ENCODE assay signal across 12 cellular contexts in the genomic region with DNA sequence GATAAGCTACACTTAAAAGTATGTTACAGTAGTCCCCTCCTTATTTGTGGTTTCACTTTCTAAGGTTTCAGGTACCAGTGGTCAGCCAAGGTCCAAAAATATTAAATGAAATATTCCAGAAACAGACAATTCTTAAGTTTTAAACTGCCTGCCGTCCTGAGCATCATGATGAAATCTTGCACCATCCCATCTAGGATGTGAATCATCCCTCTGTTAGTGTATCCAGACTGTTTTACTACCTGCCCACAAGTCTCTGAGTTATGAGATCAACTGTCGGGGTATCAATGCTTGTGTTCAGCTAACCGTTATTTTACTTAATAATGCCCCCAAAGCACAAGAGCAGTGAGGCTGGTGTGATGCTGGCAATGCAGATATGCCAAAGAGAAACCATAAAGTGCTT. TPM values are rescaled to one million over a fixed set of nuclear protein-coding genes. Genes with fewer than 3 reads are reported as not detected.
A peak's percentile ranks its signal among the peaks of the same experiment; 100 is the strongest.
DNase-seq lines count a peak whose midpoint lies in the region; ATAC-seq, FAIRE-seq and TF ChIP-seq lines count a peak whose summit lies in the region.
"Had no signal": no experiment of that assay in that cellular context is flagged by ENCODE, and none has a peak within 500 bp of the region (broad histone marks: within the 10 kb centered on the region; RNA-seq: fewer than 3 reads in every experiment).

No MANE protein-coding gene starts in this region.

- H3K4me1 ChIP-seq in RWPE2 (ENCODE audit: insufficient read depth, poor library complexity, severe bottlenecking) (peaks cover 25% of the 10 kb centered on the region), suprapubic skin (peaks cover 29% of the 10 kb centered on the region)

- DNase-seq in natural killer cell treated with Interleukin-12 subunit alpha and Interleukin-12 subunit beta and Interleukin-15 and Interleukin-18, amount 100 ng/mL, for 72 hours (ENCODE audit: low spot score), result no peak
- DNase-seq in natural killer cell (no peak), RWPE2 (ENCODE audit: low spot score) (no peak), fibroblast of mammary gland (ENCODE audit: low read depth) (peak; percentile 73), urothelium cell line (ENCODE audit: low spot score) (peak; percentile 30), NCI-H1417 (lab: John Stamatoyannopoulos, UW) (no peak), suprapubic skin (ENCODE audit: low spot score in 2 of 2) (no peak)
- DNase-seq in stimulated activated naive CD4-positive, alpha-beta T cell treated with Interleukin-2 at 50 U/mL for 16 hours (lab: John Stamatoyannopoulos, UW), result no peak
- DNase-seq: activated effector memory CD4-positive, alpha-beta T cell treated with Interleukin-2 at 50 U/mL for 16 hours; ovary; SHP77 had no signal

- peaks cover 30 to 41% of the 10 kb centered on the region in 2 donors for H3K4me1 Mint-ChIP-seq in natural killer cell treated with Interleukin-12 subunit alpha and Interleukin-12 subunit beta and Interleukin-15 and Interleukin-18, amount 100 ng/mL, for 72 hours (ENCODE audit: low read depth in 2 of 2)
- peaks cover 35 to 47% of the 10 kb centered on the region in 2 donors for H3K4me1 Mint-ChIP-seq in natural killer cell

- FAIRE-seq in urothelium cell line (lab: Jason Lieb, UNC), result no peak

- H3K9me3 ChIP-seq in RWPE2 (ENCODE audit: severe bottlenecking) (no peaks in the 10 kb centered on the region), suprapubic skin (no peaks in the 10 kb centered on the region)
- H3K9me3 ChIP-seq: ovary had no signal

- H3K4me3 Mint-ChIP-seq in natural killer cell treated with Interleukin-12 subunit alpha and Interleukin-12 subunit beta and Interleukin-15 and Interleukin-18, amount 100 ng/mL, for 72 hours, result peak overlapping the region; percentile 38
- no peak overlapping the region for H3K4me3 Mint-ChIP-seq in natural killer cell

- H3K9me3 Mint-ChIP-seq in natural killer cell treated with Interleukin-12 subunit alpha and Interleukin-12 subunit beta and Interleukin-15 and Interleukin-18, amount 100 ng/mL, for 72 hours, result no peaks in the 10 kb centered on the region
- H3K9me3 Mint-ChIP-seq in natural killer cell, result no peaks in the 10 kb centered on the region

- H3K27me3 ChIP-seq in RWPE2 (ENCODE audit: insufficient read depth, poor library complexity, severe bottlenecking), result no peaks in the 10 kb centered on the region
- no peaks in the 10 kb centered on the region for H3K27me3 ChIP-seq in suprapubic skin
- H3K27me3 ChIP-seq: hepatocyte, ovary had no signal

- no peaks in the 10 kb centered on the region for H3K36me3 Mint-ChIP-seq in natural killer cell treated with Interleukin-12 subunit alpha and Interleukin-12 subunit beta and Interleukin-15 and Interleukin-18, amount 100 ng/mL, for 72 hours
- no peaks in the 10 kb centered on the region for H3K36me3 Mint-ChIP-seq in natural killer cell

- TF ChIP-seq EP300 in suprapubic skin (IDR thresholded peaks at IDR 0.05), result no peak

- H3K4me3 ChIP-seq in RWPE2 (ENCODE audit: severe bottlenecking), result no peak overlapping the region
- no peak overlapping the region for H3K4me3 ChIP-seq in fibroblast of mammary gland (ENCODE audit: control insufficient read depth, low read depth, low read length)
- no peak overlapping the region for H3K4me3 ChIP-seq in suprapubic skin
- H3K4me3 ChIP-seq: hepatocyte, ovary had no signal

- intact Hi-C loops in natural killer cell (cut with micrococcal nuclease), result no loop called here

- no peak for TF ChIP-seq POLR2A in suprapubic skin (IDR thresholded peaks at IDR 0.05)

- H3K36me3 ChIP-seq in RWPE2 (ENCODE audit: low read depth) (no peaks in the 10 kb centered on the region), suprapubic skin (no peaks in the 10 kb centered on the region)
- H3K36me3 ChIP-seq: ovary had no signal

- peak overlapping the region in 1 of 2 donors; percentile 39 for H3K27ac Mint-ChIP-seq in natural killer cell treated with Interleukin-12 subunit alpha and Interleukin-12 subunit beta and Interleukin-15 and Interleukin-18, amount 100 ng/mL, for 72 hours
- H3K27ac Mint-ChIP-seq in natural killer cell, result no peak overlapping the region

- ATAC-seq in natural killer cell treated with Interleukin-12 subunit alpha and Interleukin-12 subunit beta and Interleukin-15 and Interleukin-18, amount 100 ng/mL, for 72 hours, result peak; percentile 56 to 60
- ATAC-seq in natural killer cell, result no peak
- ATAC-seq in RWPE2 (ENCODE audit: low read depth), result peak; percentile 99

- TF ChIP-seq CTCF in natural killer cell (IDR thresholded peaks at IDR 0.05) (no peak), RWPE2 (IDR thresholded peaks at IDR 0.05; ENCODE audit: poor library complexity, severe bottlenecking) (no peak), fibroblast of mammary gland (conservative IDR thresholded peaks at IDR 0.05; ENCODE audit: control insufficient read depth, insufficient read depth, low read depth, low read length) (no peak), suprapubic skin (IDR thresholded peaks at IDR 0.05) (no peak)

- no peaks in the 10 kb centered on the region for H3K27me3 Mint-ChIP-seq in natural killer cell treated with Interleukin-12 subunit alpha and Interleukin-12 subunit beta and Interleukin-15 and Interleukin-18, amount 100 ng/mL, for 72 hours
- no peaks in the 10 kb centered on the region for H3K27me3 Mint-ChIP-seq in natural killer cell (ENCODE audit: low read depth in 2 of 2)

- 61% methylated on average over 3 of the region's 3 CpGs for WGBS in suprapubic skin

- H3K27ac ChIP-seq in RWPE2 (ENCODE audit: poor library complexity, severe bottlenecking) (peak overlapping the region; percentile 33), suprapubic skin (no peak overlapping the region)
- H3K27ac ChIP-seq: hepatocyte, ovary had no signal

RNA-seq across cellular contexts. Expression of gene KDM7A, which starts 11.4 kb away (rescaled TPM):
- total RNA-seq in natural killer cell treated with Interleukin-12 subunit alpha and Interleukin-12 subunit beta and Interleukin-15 and Interleukin-18, amount 100 ng/mL, for 72 hours, result 10 to 100 TPM; 12.6 to 14.5 TPM
- total RNA-seq in natural killer cell (10 to 100 TPM; 25.2 to 38.1 (median 36.1) TPM), suprapubic skin (100 to 1,000 TPM in 1 of 4 donors, 10 to 100 TPM in 3; 29.0 to 104 (median 35.1) TPM)

Comparison
In these comparisons a context has a peak if more than half of its experiments do, and no peak if none do; other contexts are left out.
1. ATAC-seq: peak in natural killer cell treated with Interleukin-12 subunit alpha and Interleukin-12 subunit beta and Interleukin-15 and Interleukin-18, amount 100 ng/mL, for 72 hours (2 of 2) and RWPE2 (single experiment); none in natural killer cell (0 of 3).
2. DNase-seq: peak in fibroblast of mammary gland (single experiment) and urothelium cell line (single experiment); none in natural killer cell treated with Interleukin-12 subunit alpha and Interleukin-12 subunit beta and Interleukin-15 and Interleukin-18, amount 100 ng/mL, for 72 hours (single experiment), natural killer cell (single experiment), RWPE2 (single experiment), NCI-H1417 (0 of 3), stimulated activated naive CD4-positive, alpha-beta T cell treated with Interleukin-2 at 50 U/mL for 16 hours (single experiment) and suprapubic skin (0 of 2).